In the genomic region with DNA sequence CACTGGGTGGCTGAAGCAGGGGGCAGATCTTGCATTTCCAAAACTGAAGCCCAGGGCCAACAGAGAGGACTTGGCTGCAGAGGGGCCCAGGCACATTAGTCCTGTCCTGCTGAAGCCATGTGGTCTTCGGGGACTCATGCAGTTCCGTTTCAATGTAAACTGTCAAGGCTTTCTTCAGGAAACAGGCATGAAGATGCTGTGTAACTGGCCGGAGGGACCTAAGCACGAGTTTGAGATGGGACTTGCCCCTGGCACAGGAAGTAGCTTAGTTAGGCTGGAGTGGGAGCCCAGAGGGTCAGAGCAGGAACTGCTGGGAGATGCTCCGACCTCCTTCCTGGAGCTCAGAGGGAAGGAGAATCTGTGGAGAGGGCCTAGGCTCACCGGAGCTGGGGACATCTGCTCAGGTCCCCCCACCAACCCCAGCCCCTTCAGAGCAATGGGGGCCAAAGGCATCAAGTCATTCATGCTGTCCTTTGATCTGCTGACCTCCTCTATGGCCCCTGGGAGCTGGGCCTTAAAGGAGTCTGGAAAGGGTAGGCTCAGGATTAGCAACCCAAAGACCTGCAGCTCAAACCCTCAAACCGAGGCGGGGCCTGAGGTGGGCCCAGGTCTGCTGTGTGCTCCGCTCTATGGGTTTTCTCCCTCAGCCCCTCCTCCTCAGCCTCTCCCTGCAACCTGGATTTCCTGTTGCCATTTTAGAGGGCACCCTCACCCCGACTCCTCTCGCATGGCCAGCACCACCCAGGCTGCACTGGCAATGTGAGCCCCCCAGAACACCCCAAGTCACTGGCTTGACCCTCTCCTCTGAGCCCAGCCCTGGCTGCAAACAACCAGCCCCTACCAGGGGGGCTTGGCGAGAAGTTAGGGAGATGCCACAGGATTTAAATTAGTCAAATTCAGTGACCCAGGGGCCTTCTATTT, we compare ENCODE assay signal across 20 cellular contexts. TPM values are rescaled to one million over a fixed set of nuclear protein-coding genes. Genes with fewer than 3 reads are reported as not detected.
"Had no signal": no experiment of that assay in that cellular context is flagged by ENCODE, and none has a peak within 500 bp of the region (broad histone marks: within the 10 kb centered on the region; RNA-seq: fewer than 3 reads in every experiment).

No MANE protein-coding gene starts in this region.

- DNase-seq: activated CD4-positive, alpha-beta T cell treated with anti-CD3 and anti-CD28 coated beads, Interleukin-2, amount 10 ng/mL, durations not matched to agents 24 days and 14 days; activated CD4-positive, CD25-positive, alpha-beta regulatory T cell; activated CD8-positive, alpha-beta memory T cell treated with anti-CD3 and anti-CD28 coated beads, Interleukin-2, amount 50 U/mL, for 4 hours; activated CD8-positive, alpha-beta T cell treated with anti-CD3 and anti-CD28 coated beads, Interleukin-2, amount 10 ng/mL, durations not matched to agents 7 days and 5 days; activated effector memory CD4-positive, alpha-beta T cell treated with anti-CD3 and anti-CD28 coated beads, Interleukin-2, amount 50 U/mL, for 16 hours; activated T-cell treated with anti-CD3 and anti-CD28 coated beads, Interleukin-2, amount 50 U/mL, for 48 hours; caudate nucleus; colonic mucosa; esophagus squamous epithelium; psoas muscle had no signal

- H3K27ac ChIP-seq: colonic mucosa, esophagus squamous epithelium, hepatocyte, psoas muscle, suprapubic skin, upper lobe of left lung had no signal

- ATAC-seq: activated CD8-positive, alpha-beta T cell treated with anti-CD3 and anti-CD28 coated beads, Interleukin-2, amount 10 ng/mL, durations not matched to agents 7 days and 5 days; natural killer cell treated with Interleukin-12 subunit alpha and Interleukin-12 subunit beta and Interleukin-15 and Interleukin-18, amount 100 ng/mL, for 72 hours; psoas muscle; sciatic nerve had no signal

- H3K36me3 ChIP-seq: colonic mucosa, esophagus squamous epithelium, suprapubic skin, upper lobe of left lung had no signal

- H3K9me3 ChIP-seq: colonic mucosa, esophagus squamous epithelium, psoas muscle, suprapubic skin, upper lobe of left lung had no signal

- H3K4me3 ChIP-seq: colonic mucosa, esophagus squamous epithelium, hepatocyte, psoas muscle, suprapubic skin, upper lobe of left lung had no signal

- FAIRE-seq: TTC549 had no signal

- H2AFZ ChIP-seq: hepatocyte had no signal

- H3K79me2 ChIP-seq: hepatocyte had no signal

- H3K4me2 ChIP-seq: hepatocyte had no signal

RNA-seq across cellular contexts. Expression of gene MNX1, which starts 4.4 kb away (rescaled TPM):
- total RNA-seq: activated CD4-positive, alpha-beta T cell treated with anti-CD3 and anti-CD28 coated beads, Interleukin-2, amount 10 ng/mL, durations not matched to agents 24 days and 14 days; activated CD8-positive, alpha-beta T cell treated with anti-CD3 and anti-CD28 coated beads, Interleukin-2, amount 10 ng/mL, durations not matched to agents 7 days and 5 days; fibroblast of villous mesenchyme; glomerular endothelial cell; liver; mesenteric fat pad; natural killer cell treated with Interleukin-12 subunit alpha and Interleukin-12 subunit beta and Interleukin-15 and Interleukin-18, amount 100 ng/mL, for 72 hours; psoas muscle; sciatic nerve had no signal
- polyA plus RNA-seq: psoas muscle had no signal
